13 cellular contexts compared by ENCODE assay signal in genomic region chr14:96189288-96189711, GRCh38. TPM values are rescaled to one million over a fixed set of nuclear protein-coding genes. Genes with fewer than 3 reads are reported as not detected.
A peak's percentile ranks its signal among the peaks of the same experiment; 100 is the strongest.
DNase-seq lines count a peak whose midpoint lies in the region; ATAC-seq, FAIRE-seq and TF ChIP-seq lines count a peak whose summit lies in the region.
"Had no signal": no experiment of that assay in that cellular context is flagged by ENCODE, and none has a peak within 500 bp of the region (broad histone marks: within the 10 kb centered on the region; RNA-seq: fewer than 3 reads in every experiment).

No MANE protein-coding gene starts in this region.

- no peak for TF ChIP-seq POLR2A in GM12892 (IDR thresholded peaks at IDR 0.05; ENCODE audit: low read depth, low read length)
- TF ChIP-seq POLR2A in esophagus muscularis mucosa (IDR thresholded peaks at IDR 0.05; ENCODE audit: low read depth) = no peak

- intact Hi-C loops in esophagus muscularis mucosa (cut with DNase I) = no loop called here

- peaks cover 0 to 3% (median 0%) of the 10 kb centered on the region in 4 donors for H3K27me3 ChIP-seq in esophagus muscularis mucosa

- H3K4me3 ChIP-seq in esophagus muscularis mucosa (no peak overlapping the region), skeletal muscle cell (ENCODE audit: low read depth, low read length) (no peak overlapping the region)

- peak; percentile 40 for FAIRE-seq in GM12892 (lab: Jason Lieb, UNC)

- no peaks in the 10 kb centered on the region for H3K9me3 ChIP-seq in esophagus muscularis mucosa

- CTCF ChIA-PET in RWPE1 (lab: Yijun Ruan, JAX) = no interaction called here

- no peaks in the 10 kb centered on the region for H3K36me3 ChIP-seq in esophagus muscularis mucosa

- peaks cover 0 to 39% (median 19%) of the 10 kb centered on the region in 4 donors for H3K4me1 ChIP-seq in esophagus muscularis mucosa

- no peak for TF ChIP-seq EP300 in esophagus muscularis mucosa (IDR thresholded peaks at IDR 0.05)

- DNase-seq in GM12892 (ENCODE audit: insufficient read length) = no peak
- DNase-seq in esophagus muscularis mucosa (ENCODE audit: extremely low spot score) = no peak
- peak; percentile 62 for DNase-seq in skeletal muscle cell (ENCODE audit: low read depth)
- no peak for DNase-seq in DMS53 (lab: John Stamatoyannopoulos, UW)
- no peak for DNase-seq in NCI-H524 treated with DMSO at 0.1 percent for 48 hours (lab: John Stamatoyannopoulos, UW)
- DNase-seq in RWPE1 (ENCODE audit: low spot score) = no peak
- DNase-seq: activated naive CD4-positive, alpha-beta T cell treated with Interleukin-2 at 50 U/mL for 16 hours; H7; NCI-H1092 had no signal

- POLR2A ChIA-PET in RWPE1 (lab: Yijun Ruan, JAX; ENCODE audit: low non-redundant PET) = no interaction called here

- 82% methylated on average over 11 of the region's 11 CpGs for WGBS in esophagus muscularis mucosa

- no peak for TF ChIP-seq CTCF in esophagus muscularis mucosa (IDR thresholded peaks at IDR 0.05)
- no peak for TF ChIP-seq CTCF in RWPE1 (conservative IDR thresholded peaks at IDR 0.05; ENCODE audit: low read depth)

- ATAC-seq in HG02763 (IDR thresholded peaks at IDR 0.05; ENCODE audit: unreplicated experiment) (peak; percentile 51), HG03378 (IDR thresholded peaks at IDR 0.05; ENCODE audit: unreplicated experiment) (no peak)
- ATAC-seq: naive thymus-derived CD8-positive, alpha-beta T cell had no signal

- H3K27ac ChIP-seq in esophagus muscularis mucosa (replicated peaks in 1 of 4) = peak overlapping the region in 3 of 4 donors; percentile 34 to 52 (median 41)
- no peak overlapping the region for H3K27ac ChIP-seq in RWPE1
- H3K27ac ChIP-seq: HL-60 had no signal

RNA-seq across cellular contexts. Expression of gene BDKRB2, which starts 15.3 kb away (rescaled TPM):
- not detected for polyA plus RNA-seq in GM12892 (2012; ENCODE audit: missing spikeins)
- total RNA-seq in esophagus muscularis mucosa = 10 to 100 TPM in 2 of 4 donors, 1 to 10 TPM in 2; 5.8 to 16.1 (median 10.0) TPM
- total RNA-seq: naive thymus-derived CD8-positive, alpha-beta T cell had no signal
- polyA plus RNA-seq: naive thymus-derived CD8-positive, alpha-beta T cell had no signal
